In the genomic region with DNA sequence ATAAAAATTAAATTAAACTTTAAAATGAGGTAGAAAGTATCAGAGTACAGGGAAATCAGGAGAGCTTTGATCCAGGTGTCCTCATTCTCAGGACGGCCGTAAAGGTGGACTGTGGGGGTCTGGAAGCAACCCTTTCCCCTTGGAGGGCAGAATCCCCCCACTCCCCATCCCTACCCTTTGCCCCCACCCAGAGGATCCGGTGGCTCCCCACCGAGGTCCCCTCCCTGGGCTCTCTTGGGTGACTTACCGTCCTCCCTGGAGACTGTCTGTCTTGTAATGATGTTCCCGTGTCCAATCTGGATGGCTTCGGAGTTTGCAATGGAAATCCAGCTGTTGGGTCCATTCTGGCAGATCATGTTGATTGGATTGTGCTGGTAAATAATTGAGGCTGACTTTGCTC, we compare ENCODE assay signal across 18 cellular contexts.
"Had no signal": no experiment of that assay in that cellular context is flagged by ENCODE, and none has a peak within 500 bp of the region (broad histone marks: within the 10 kb centered on the region; RNA-seq: fewer than 3 reads in every experiment).

No MANE protein-coding gene starts in this region.

- H3K9me3 ChIP-seq: breast epithelium, heart left ventricle, left lung, sigmoid colon, tibial artery had no signal

- H3K4me3 ChIP-seq: breast epithelium, heart left ventricle, left lung, neural progenitor cell, sigmoid colon, tibial artery had no signal

- H3K4me1 ChIP-seq: breast epithelium, neural progenitor cell, sigmoid colon, tibial artery had no signal

- H3K27ac ChIP-seq: breast epithelium, heart left ventricle, left lung, neural progenitor cell, sigmoid colon, tibial artery had no signal

- H3K27me3 ChIP-seq: breast epithelium, neural progenitor cell had no signal

- H3K36me3 ChIP-seq: breast epithelium, neural progenitor cell, sigmoid colon, tibial artery had no signal

- DNase-seq: activated CD4-positive, alpha-beta T cell treated with anti-CD3 and anti-CD28 coated beads for 4 hours; activated CD4-positive, alpha-beta T cell treated with anti-CD3 and anti-CD28 coated beads, Interleukin-2, amount 50 U/mL, for 48 hours; activated naive CD4-positive, alpha-beta T cell treated with Interleukin-2 at 50 U/mL for 16 hours; activated naive CD8-positive, alpha-beta T cell treated with anti-CD3 and anti-CD28 coated beads, Interleukin-2, amount 10 ng/mL, durations not matched to agents 7 days and 5 days; amniotic stem cell; cortex of kidney; sigmoid colon; stimulated activated CD4-positive, alpha-beta T cell treated with anti-CD3 and anti-CD28 coated beads, Interleukin-4, amount 100 ng/mL, for 24 hours; substantia nigra; T1000 had no signal

- ATAC-seq: activated T-helper 17 cell treated with anti-CD3 and anti-CD28 coated beads, Interleukin-2, amount 50 U/mL, for 72 hours; heart left ventricle; left lung; naive thymus-derived CD8-positive, alpha-beta T cell; WTC11 had no signal
